ENCODE assay signal across 33 cellular contexts in the genomic region with DNA sequence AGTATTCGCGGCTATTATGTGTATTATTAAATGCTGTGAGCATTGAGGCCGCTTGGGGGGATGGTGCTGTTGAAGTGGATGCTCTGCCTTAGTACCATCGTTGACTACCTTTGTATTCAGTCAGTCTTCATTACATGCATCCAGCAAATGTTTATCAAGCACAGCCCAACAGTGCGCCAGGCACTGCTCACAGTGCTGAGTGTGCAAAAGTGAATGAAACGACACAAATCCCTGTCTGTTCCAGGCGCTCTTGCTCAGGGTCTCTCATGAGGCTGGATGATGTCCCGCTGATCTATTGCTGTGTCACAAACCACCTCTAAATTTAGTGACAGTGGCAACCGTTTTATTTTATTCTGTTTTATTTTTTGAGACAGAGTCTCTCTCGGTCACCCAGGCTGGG. TPM values are rescaled to one million over a fixed set of nuclear protein-coding genes. Genes with fewer than 3 reads are reported as not detected.
"Had no signal": no experiment of that assay in that cellular context is flagged by ENCODE, and none has a peak within 500 bp of the region (broad histone marks: within the 10 kb centered on the region; RNA-seq: fewer than 3 reads in every experiment).

No MANE protein-coding gene starts in this region.

- H3K36me3 ChIP-seq: ascending aorta, cardiac muscle cell, WERI-Rb-1 had no signal

- H3K27me3 ChIP-seq: ascending aorta, cardiac muscle cell had no signal

- DNase-seq: activated CD4-positive, alpha-beta memory T cell treated with anti-CD3 and anti-CD28 coated beads, Interleukin-2, amount 10 ng/mL, durations not matched to agents 7 days and 5 days; activated CD4-positive, alpha-beta T cell treated with anti-CD3 and anti-CD28 coated beads for 1 hour; activated CD4-positive, alpha-beta T cell treated with anti-CD3 and anti-CD28 coated beads for 36 hours; activated CD4-positive, alpha-beta T cell treated with anti-CD3 and anti-CD28 coated beads for 48 hours; activated CD4-positive, alpha-beta T cell treated with anti-CD3 and anti-CD28 coated beads, Interleukin-2, amount 10 ng/mL, durations not matched to agents 7 days and 5 days; activated CD4-positive, alpha-beta T cell treated with anti-CD3 and anti-CD28 coated beads, Interleukin-2, amount 50 U/mL, for 48 hours; activated CD4-positive, CD25-positive, alpha-beta regulatory T cell; activated CD8-positive, alpha-beta memory T cell treated with anti-CD3 and anti-CD28 coated beads for 24 hours; activated CD8-positive, alpha-beta memory T cell treated with anti-CD3 and anti-CD28 coated beads, Interleukin-2, amount 10 ng/mL, durations not matched to agents 7 days and 5 days; activated CD8-positive, alpha-beta memory T cell treated with anti-CD3 and anti-CD28 coated beads, Interleukin-2, amount 50 U/mL, for 48 hours; activated CD8-positive, alpha-beta T cell treated with anti-CD3 and anti-CD28 coated beads, Interleukin-2, amount 10 ng/mL, durations not matched to agents 7 days and 5 days; activated effector memory CD4-positive, alpha-beta T cell treated with Interleukin-2 at 50 U/mL for 16 hours; activated gamma-delta T cell; activated naive CD4-positive, alpha-beta T cell treated with anti-CD3 and anti-CD28 coated beads, Interleukin-2, amount 10 ng/mL, durations not matched to agents 7 days and 5 days; activated naive CD4-positive, alpha-beta T cell treated with Interleukin-2 at 50 U/mL for 16 hours; activated naive CD8-positive, alpha-beta T cell treated with anti-CD3 and anti-CD28 coated beads, Interleukin-2, amount 10 ng/mL, durations not matched to agents 7 days and 5 days; activated naive CD8-positive, alpha-beta T cell treated with anti-CD3 and anti-CD28 coated beads, Interleukin-2, amount 50 U/mL, for 24 hours; activated T-cell treated with anti-CD3 and anti-CD28 coated beads, Interleukin-2, amount 50 U/mL, for 24 hours; activated T-cell treated with anti-CD3 and anti-CD28 coated beads, Interleukin-2, amount 50 U/mL, for 48 hours; amygdala; anterior cingulate cortex; caudate nucleus; cerebellar nuclear complex; T-helper 1 cell; T-helper 2 cell; WERI-Rb-1 had no signal

- H3K9me3 ChIP-seq: ascending aorta had no signal

- FAIRE-seq: bronchial epithelial cell, TTC549 had no signal

- H3K4me1 ChIP-seq: ascending aorta had no signal

- H3K4me3 ChIP-seq: ascending aorta, cardiac muscle cell had no signal

- H3K27ac ChIP-seq: ascending aorta, cardiac muscle cell, WERI-Rb-1 had no signal

- ATAC-seq: activated CD4-positive, alpha-beta T cell treated with anti-CD3 and anti-CD28 coated beads for 36 hours; activated CD4-positive, CD25-positive, alpha-beta regulatory T cell treated with anti-CD3 and anti-CD28 coated beads, Interleukin-2, amount 50 U/mL, for 24 hours; activated CD8-positive, alpha-beta memory T cell treated with anti-CD3 and anti-CD28 coated beads, Interleukin-2, amount 10 ng/mL, durations not matched to agents 7 days and 5 days; activated CD8-positive, alpha-beta T cell treated with anti-CD3 and anti-CD28 coated beads, Interleukin-2, amount 10 ng/mL, durations not matched to agents 7 days and 5 days; activated naive CD8-positive, alpha-beta T cell treated with anti-CD3 and anti-CD28 coated beads, Interleukin-2, amount 50 U/mL, for 24 hours; WTC11 had no signal

RNA-seq across cellular contexts. Expression of gene OTOA, which starts 53.8 kb away (rescaled TPM):
- total RNA-seq: activated CD8-positive, alpha-beta T cell treated with anti-CD3 and anti-CD28 coated beads, Interleukin-2, amount 10 ng/mL, durations not matched to agents 7 days and 5 days; activated T-helper 2 cell treated with anti-CD3 and anti-CD28 coated beads, Interferon-gamma antibody, Interleukin-2, Interleukin-4, amounts not matched to agents 10 μg/mL and 5 μg/mL and 100 μg/mL, durations not matched to agents 14 hours and 24 hours and 36 hours; ascending aorta; bronchial epithelial cell had no signal
- polyA plus RNA-seq: cardiac muscle cell had no signal
